ENCODE assay signal across 1 cellular context in genomic region chr13:113528101-113528797, GRCh38.
TF ChIP-seq lines count a peak whose summit lies in the region.

No MANE protein-coding gene starts in this region.

TF ChIP-seq in WTC11, 78 proteins besides CTCF, POLR2A, EP300 and RAD21 (continued from another document):
- TF ChIP-seq OVOL2 (CRISPR knock-in tag; IDR thresholded peaks at IDR 0.05; ENCODE audit: borderline replicate concordance) (no peak), ZNF232 (CRISPR knock-in tag; IDR thresholded peaks at IDR 0.05) (no peak), NFATC4 (CRISPR knock-in tag; IDR thresholded peaks at IDR 0.05) (no peak)
- TF ChIP-seq, protein P1, sequence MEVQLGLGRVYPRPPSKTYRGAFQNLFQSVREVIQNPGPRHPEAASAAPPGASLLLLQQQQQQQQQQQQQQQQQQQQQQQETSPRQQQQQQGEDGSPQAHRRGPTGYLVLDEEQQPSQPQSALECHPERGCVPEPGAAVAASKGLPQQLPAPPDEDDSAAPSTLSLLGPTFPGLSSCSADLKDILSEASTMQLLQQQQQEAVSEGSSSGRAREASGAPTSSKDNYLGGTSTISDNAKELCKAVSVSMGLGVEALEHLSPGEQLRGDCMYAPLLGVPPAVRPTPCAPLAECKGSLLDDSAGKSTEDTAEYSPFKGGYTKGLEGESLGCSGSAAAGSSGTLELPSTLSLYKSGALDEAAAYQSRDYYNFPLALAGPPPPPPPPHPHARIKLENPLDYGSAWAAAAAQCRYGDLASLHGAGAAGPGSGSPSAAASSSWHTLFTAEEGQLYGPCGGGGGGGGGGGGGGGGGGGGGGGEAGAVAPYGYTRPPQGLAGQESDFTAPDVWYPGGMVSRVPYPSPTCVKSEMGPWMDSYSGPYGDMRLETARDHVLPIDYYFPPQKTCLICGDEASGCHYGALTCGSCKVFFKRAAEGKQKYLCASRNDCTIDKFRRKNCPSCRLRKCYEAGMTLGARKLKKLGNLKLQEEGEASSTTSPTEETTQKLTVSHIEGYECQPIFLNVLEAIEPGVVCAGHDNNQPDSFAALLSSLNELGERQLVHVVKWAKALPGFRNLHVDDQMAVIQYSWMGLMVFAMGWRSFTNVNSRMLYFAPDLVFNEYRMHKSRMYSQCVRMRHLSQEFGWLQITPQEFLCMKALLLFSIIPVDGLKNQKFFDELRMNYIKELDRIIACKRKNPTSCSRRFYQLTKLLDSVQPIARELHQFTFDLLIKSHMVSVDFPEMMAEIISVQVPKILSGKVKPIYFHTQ (CRISPR knock-in tag; IDR thresholded peaks at IDR 0.05) = no peak
